ENCODE assay signal across 1 cellular context in genomic region chr19:10565567-10566407, GRCh38.
A peak's percentile ranks its signal among the peaks of the same experiment; 100 is the strongest.
TF ChIP-seq lines count a peak whose summit lies in the region.

Gene KRI1, minus strand, starts transcription at chr19:10566010. Its CDS starts 11 bp downstream, at chr19:10565999.

TF ChIP-seq in HepG2, 621 proteins besides CTCF, POLR2A, EP300 and RAD21 (continued from another document and continues in another):
- TF ChIP-seq ZSCAN5A (CRISPR knock-in tag; IDR thresholded peaks at IDR 0.05; ENCODE audit: borderline replicate concordance) (no peak), HNRNPK (IDR thresholded peaks at IDR 0.05; ENCODE audit: low read depth, low read length, poor library complexity, severe bottlenecking) (peak; percentile 49), PAX8 (CRISPR knock-in tag; IDR thresholded peaks at IDR 0.05; ENCODE audit: borderline replicate concordance) (no peak), ZNF737 (CRISPR knock-in tag; IDR thresholded peaks at IDR 0.05; ENCODE audit: borderline replicate concordance) (no peak), GPN1 (CRISPR knock-in tag; IDR thresholded peaks at IDR 0.05; ENCODE audit: borderline replicate concordance) (peak; percentile 84; the same call in 1 of the 2 replicates), HDAC2 (CRISPR knock-in tag; IDR thresholded peaks at IDR 0.05) (peak; percentile 79), ZFP37 (CRISPR knock-in tag; IDR thresholded peaks at IDR 0.05; ENCODE audit: borderline replicate concordance) (peak; percentile 85; the same call in 1 of the 2 replicates), HNRNPH1 (optimal IDR thresholded peaks at IDR 0.05; ENCODE audit: low read depth, low read length) (no peak), REXO4 (CRISPR knock-in tag; IDR thresholded peaks at IDR 0.05; ENCODE audit: borderline replicate concordance) (no peak), ZEB1 (IDR thresholded peaks at IDR 0.05; ENCODE audit: insufficient replicate concordance, low read depth) (no peak), IKZF1 (IDR thresholded peaks at IDR 0.05) (no peak), ZMYM4 (CRISPR knock-in tag; IDR thresholded peaks at IDR 0.05) (peak; percentile 63), ZMAT3 (CRISPR knock-in tag; conservative IDR thresholded peaks at IDR 0.05) (peak; percentile 96), ZNF740 (CRISPR knock-in tag; IDR thresholded peaks at IDR 0.05) (peak; percentile 97), NFIC (IDR thresholded peaks at IDR 0.05; ENCODE audit: low read length) (no peak), ZNF136 (CRISPR knock-in tag; IDR thresholded peaks at IDR 0.05; ENCODE audit: low read depth) (peak; percentile 87; the same call in 1 of the 2 replicates), TAF1 (CRISPR knock-in tag; IDR thresholded peaks at IDR 0.05) (peak; percentile 92), ATF5 (CRISPR knock-in tag; IDR thresholded peaks at IDR 0.05; ENCODE audit: low read depth) (peak; percentile 89; the same call in 1 of the 2 replicates), TBL1XR1 (IDR thresholded peaks at IDR 0.05; ENCODE audit: borderline replicate concordance, low read length, partially characterized antibody) (no peak), ZNF574 (CRISPR knock-in tag; IDR thresholded peaks at IDR 0.05) (peak; percentile 86), POLR2G (IDR thresholded peaks at IDR 0.05; ENCODE audit: low read depth, low read length) (peak; percentile 84), LBX2 (CRISPR knock-in tag; IDR thresholded peaks at IDR 0.05; ENCODE audit: borderline replicate concordance) (peak; percentile 84; the same call in 1 of the 2 replicates), HOXA5 (CRISPR knock-in tag; IDR thresholded peaks at IDR 0.05) (peak; percentile 77; the same call in 1 of the 2 replicates), ZNF639 (CRISPR knock-in tag; conservative IDR thresholded peaks at IDR 0.05) (peak; percentile 97), ZNF20 (CRISPR knock-in tag; IDR thresholded peaks at IDR 0.05) (no peak), ZNF569 (CRISPR knock-in tag; IDR thresholded peaks at IDR 0.05; ENCODE audit: borderline replicate concordance) (no peak), REPIN1 (CRISPR knock-in tag; IDR thresholded peaks at IDR 0.05; ENCODE audit: borderline replicate concordance, low read depth) (peak; percentile 33; the same call in 1 of the 2 replicates), MAFF (IDR thresholded peaks at IDR 0.05; ENCODE audit: low read depth, low read length) (no peak), SRSF1 (optimal IDR thresholded peaks at IDR 0.05; ENCODE audit: low read depth, low read length) (peak; percentile 37), ZNF841 (CRISPR knock-in tag; IDR thresholded peaks at IDR 0.05; ENCODE audit: borderline replicate concordance) (no peak; the same call in 1 of the 2 replicates), RFX5 (IDR thresholded peaks at IDR 0.05; ENCODE audit: low read depth, low read length) (no peak), PAXIP1 (CRISPR knock-in tag; conservative IDR thresholded peaks at IDR 0.05) (peak; percentile 55), ZBTB20 (CRISPR knock-in tag; IDR thresholded peaks at IDR 0.05; ENCODE audit: borderline replicate concordance, low read depth) (no peak), SAP130 (CRISPR knock-in tag; IDR thresholded peaks at IDR 0.05; ENCODE audit: low read depth) (peak; percentile 95), ZNF850 (CRISPR knock-in tag; conservative IDR thresholded peaks at IDR 0.05) (no peak; the same call in 1 of the 2 replicates), ZKSCAN1 (IDR thresholded peaks at IDR 0.05; ENCODE audit: low read length) (no peak), ZNF883 (CRISPR knock-in tag; IDR thresholded peaks at IDR 0.05; ENCODE audit: not compliant biosample characterization) (peak; percentile 96), IKZF4 (CRISPR knock-in tag; IDR thresholded peaks at IDR 0.05; ENCODE audit: borderline replicate concordance, low read depth, not compliant biosample characterization) (peak; percentile 93), ZNF552 (CRISPR knock-in tag; IDR thresholded peaks at IDR 0.05; ENCODE audit: borderline replicate concordance) (peak; percentile 90), TEAD3 (CRISPR knock-in tag; optimal IDR thresholded peaks at IDR 0.05; ENCODE audit: borderline replicate concordance) (peak; percentile 76), FOXK2 (IDR thresholded peaks at IDR 0.05) (no peak), TEAD2 (CRISPR knock-in tag; IDR thresholded peaks at IDR 0.05) (no peak), POGZ (CRISPR knock-in tag; IDR thresholded peaks at IDR 0.05) (no peak), ZNF577 (CRISPR knock-in tag; IDR thresholded peaks at IDR 0.05; ENCODE audit: borderline replicate concordance, low read depth) (no peak), BCL3 (CRISPR knock-in tag; IDR thresholded peaks at IDR 0.05) (peak; percentile 81; the same call in 1 of the 2 replicates), HDAC1 (CRISPR knock-in tag; IDR thresholded peaks at IDR 0.05) (peak; percentile 92), ATAD3A (CRISPR knock-in tag; IDR thresholded peaks at IDR 0.05) (no peak), ZNF160 (CRISPR knock-in tag; IDR thresholded peaks at IDR 0.05) (no peak), ZHX2 (IDR thresholded peaks at IDR 0.05; ENCODE audit: low read depth) (peak; percentile 70), ZHX2 (CRISPR knock-in tag; IDR thresholded peaks at IDR 0.05; ENCODE audit: borderline replicate concordance) (peak; percentile 77; the same call in 1 of the 2 replicates)
